Comparison of ENCODE assay signal across 26 cellular contexts in genomic region chr4:48275694-48276093, GRCh38.
"Had no signal": no experiment of that assay in that cellular context is flagged by ENCODE, and none has a peak within 500 bp of the region (broad histone marks: within the 10 kb centered on the region; RNA-seq: fewer than 3 reads in every experiment).

No MANE protein-coding gene starts in this region.

- H3K27ac Mint-ChIP-seq: activated CD4-positive, alpha-beta memory T cell treated with anti-CD3 and anti-CD28 coated beads, Interleukin-2, amount 10 ng/mL, durations not matched to agents 7 days and 5 days; activated CD8-positive, alpha-beta memory T cell treated with anti-CD3 and anti-CD28 coated beads, Interleukin-2, amount 10 ng/mL, durations not matched to agents 7 days and 5 days; activated naive CD4-positive, alpha-beta T cell treated with anti-CD3 and anti-CD28 coated beads, Interleukin-2, amount 10 ng/mL, durations not matched to agents 7 days and 5 days; activated naive CD8-positive, alpha-beta T cell; activated naive CD8-positive, alpha-beta T cell treated with anti-CD3 and anti-CD28 coated beads, Interleukin-2, amount 50 U/mL, for 24 hours; brain had no signal

- H3K4me3 Mint-ChIP-seq: activated CD4-positive, alpha-beta memory T cell treated with anti-CD3 and anti-CD28 coated beads, Interleukin-2, amount 10 ng/mL, durations not matched to agents 7 days and 5 days; activated CD8-positive, alpha-beta memory T cell treated with anti-CD3 and anti-CD28 coated beads, Interleukin-2, amount 10 ng/mL, durations not matched to agents 7 days and 5 days; activated naive CD4-positive, alpha-beta T cell treated with anti-CD3 and anti-CD28 coated beads, Interleukin-2, amount 10 ng/mL, durations not matched to agents 7 days and 5 days; activated naive CD8-positive, alpha-beta T cell; activated naive CD8-positive, alpha-beta T cell treated with anti-CD3 and anti-CD28 coated beads, Interleukin-2, amount 50 U/mL, for 24 hours; brain had no signal

- H3K9me3 Mint-ChIP-seq: activated CD4-positive, alpha-beta memory T cell treated with anti-CD3 and anti-CD28 coated beads, Interleukin-2, amount 10 ng/mL, durations not matched to agents 7 days and 5 days; activated naive CD4-positive, alpha-beta T cell treated with anti-CD3 and anti-CD28 coated beads, Interleukin-2, amount 10 ng/mL, durations not matched to agents 7 days and 5 days had no signal

- ATAC-seq: Right ventricle myocardium inferior had no signal

- DNase-seq: activated CD4-positive, alpha-beta memory T cell treated with anti-CD3 and anti-CD28 coated beads, Interleukin-2, amount 10 ng/mL, durations not matched to agents 7 days and 5 days; activated CD4-positive, alpha-beta T cell treated with anti-CD3 and anti-CD28 coated beads for 1 hour; activated CD4-positive, alpha-beta T cell treated with anti-CD3 and anti-CD28 coated beads for 48 hours; activated CD4-positive, CD25-positive, alpha-beta regulatory T cell; activated CD8-positive, alpha-beta memory T cell treated with anti-CD3 and anti-CD28 coated beads for 24 hours; activated CD8-positive, alpha-beta memory T cell treated with anti-CD3 and anti-CD28 coated beads, Interleukin-2, amount 10 ng/mL, durations not matched to agents 7 days and 5 days; activated CD8-positive, alpha-beta memory T cell treated with anti-CD3 and anti-CD28 coated beads, Interleukin-2, amount 50 U/mL, for 48 hours; activated effector memory CD4-positive, alpha-beta T cell treated with Interleukin-2 at 50 U/mL for 16 hours; activated naive CD4-positive, alpha-beta T cell treated with anti-CD3 and anti-CD28 coated beads, Interleukin-2, amount 10 ng/mL, durations not matched to agents 7 days and 5 days; activated naive CD8-positive, alpha-beta T cell treated with anti-CD3 and anti-CD28 coated beads, Interleukin-2, amount 50 U/mL, for 24 hours; activated T-cell treated with anti-CD3 and anti-CD28 coated beads, Interleukin-2, amount 50 U/mL, for 48 hours; anterior cingulate cortex; caudate nucleus; cerebellar nuclear complex; MG63; NCI-H1048; NCI-H1436; NCI-H1694 treated with DMSO at 0.1 percent for 48 hours; NCI-H2171; NCI-H510A; NK-92 treated with Interleukin-12 subunit alpha and Interleukin-12 subunit beta, amount 100 ng/mL, for 24 hours; PC-9; T-helper 9 cell had no signal

- H3K4me1 Mint-ChIP-seq: activated CD4-positive, alpha-beta memory T cell treated with anti-CD3 and anti-CD28 coated beads, Interleukin-2, amount 10 ng/mL, durations not matched to agents 7 days and 5 days; activated naive CD4-positive, alpha-beta T cell treated with anti-CD3 and anti-CD28 coated beads, Interleukin-2, amount 10 ng/mL, durations not matched to agents 7 days and 5 days; brain had no signal

- H3K36me3 Mint-ChIP-seq: activated naive CD4-positive, alpha-beta T cell treated with anti-CD3 and anti-CD28 coated beads, Interleukin-2, amount 10 ng/mL, durations not matched to agents 7 days and 5 days; brain had no signal
